Comparison of ENCODE assay signal across 11 cellular contexts in the genomic region with DNA sequence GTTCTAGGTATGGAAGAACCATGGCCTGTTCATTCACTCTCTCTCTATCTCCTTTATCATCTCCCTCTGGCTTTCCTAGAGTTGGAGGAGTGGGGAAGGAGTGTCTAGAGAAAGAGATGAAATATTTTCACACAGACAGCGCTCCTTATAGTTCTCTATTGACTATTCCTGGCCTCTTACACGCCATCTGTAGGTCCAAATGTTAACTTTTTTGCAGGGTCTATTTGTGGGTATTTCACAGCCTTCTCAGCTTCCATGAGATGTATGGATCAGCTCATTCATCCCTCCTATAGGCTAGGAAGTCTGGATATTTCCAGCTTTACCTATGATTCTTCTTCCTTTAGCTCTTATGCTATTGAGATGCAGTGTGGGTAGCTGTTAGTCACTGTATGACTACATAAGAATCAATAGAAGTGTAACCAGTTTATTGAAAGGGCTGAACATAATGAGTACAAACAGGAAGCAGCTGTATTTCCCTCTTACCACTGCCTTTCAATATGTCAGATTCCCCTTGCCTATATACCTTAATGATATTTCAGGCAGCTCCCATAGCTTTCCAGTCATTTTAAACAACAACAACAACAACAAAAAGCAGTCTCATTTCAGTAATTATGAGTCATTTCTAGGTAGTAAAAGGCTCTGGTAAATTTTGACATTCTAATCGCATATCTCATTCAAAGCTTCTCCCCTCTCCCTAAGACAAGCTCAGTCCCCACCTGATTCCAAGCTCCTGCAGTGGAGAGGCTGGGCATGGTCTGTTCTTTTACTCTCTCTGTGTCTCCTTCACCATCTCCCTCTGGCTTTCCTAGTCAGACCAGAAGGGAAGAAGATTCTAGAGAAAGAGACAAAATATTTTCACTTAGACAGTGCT.
A peak's percentile ranks its signal among the peaks of the same experiment; 100 is the strongest.
DNase-seq lines count a peak whose midpoint lies in the region; ATAC-seq and TF ChIP-seq lines count a peak whose summit lies in the region.
"Had no signal": no experiment of that assay in that cellular context is flagged by ENCODE, and none has a peak within 500 bp of the region (broad histone marks: within the 10 kb centered on the region; RNA-seq: fewer than 3 reads in every experiment).

No MANE protein-coding gene starts in this region.

- CTCF ChIA-PET in A673 (lab: Charles Lee): interaction anchor here (0.6 to 1.0 kb wide), 2 partner anchors 48 to 922 kb away, joined by 4 read pairs; no protein-coding TSS in a partner anchor

- H3K27ac ChIP-seq in A673 (ENCODE audit: low read depth, low read length, poor library complexity, severe bottlenecking): no peak overlapping the region
- H3K27ac ChIP-seq in heart right ventricle: no peak overlapping the region
- H3K27ac ChIP-seq: BLaER1, brain microvascular endothelial cell, neutrophil had no signal

- WGBS in heart right ventricle, 2 donors: 94 to 95% methylated on average over 3 of the region's 3 CpGs

- POLR2A ChIA-PET in A673 (lab: Charles Lee; ENCODE audit: low non-redundant PET): no interaction called here

- H3K9me3 Mint-ChIP-seq in immature natural killer cell: no peaks in the 10 kb centered on the region

- no peak for TF ChIP-seq POLR2A in GM18505 (IDR thresholded peaks at IDR 0.05; ENCODE audit: borderline replicate concordance, extremely low read depth, insufficient read depth, insufficient read length)

- H3K4me1 ChIP-seq in A673 (ENCODE audit: insufficient read depth, low read length, poor library complexity, severe bottlenecking): peaks cover 24% of the 10 kb centered on the region
- H3K4me1 ChIP-seq in heart right ventricle: peaks cover 0 to 8% (median 0%) of the 10 kb centered on the region in 9 donors
- H3K4me1 ChIP-seq: BLaER1 had no signal

- H3K4me3 Mint-ChIP-seq in immature natural killer cell: no peak overlapping the region

- H3K4me3 ChIP-seq in A673 (ENCODE audit: low read depth, low read length, poor library complexity, severe bottlenecking) (no peak overlapping the region), heart right ventricle (no peak overlapping the region)
- H3K4me3 ChIP-seq: BLaER1 had no signal

- no TSS peak for BruUV-seq in A673 (replicated peaks; lab: Mats Ljungman, UMichigan)

- H3K27ac Mint-ChIP-seq in immature natural killer cell: no peak overlapping the region

- intact Hi-C loops in A673 (cut with micrococcal nuclease; ENCODE audit: unreplicated experiment): loop anchor here (10.0 kb wide), 2 partner anchors 255 to 305 kb away; no protein-coding TSS in a partner anchor
- intact Hi-C loops in heart right ventricle (cut with DNase I): no loop called here

- DNase-seq in A673 (ENCODE audit: low spot score) (peak; percentile 19), OCI-M1 (lab: John Stamatoyannopoulos, UW) (peak; percentile 35), NCI-H128 (lab: John Stamatoyannopoulos, UW; ENCODE audit: unreplicated experiment) (no peak), heart right ventricle (no peak), kidney glomerular epithelial cell (lab: John Stamatoyannopoulos, UW) (no peak), immature natural killer cell (no peak)
- DNase-seq: brain microvascular endothelial cell had no signal

- H3K27me3 ChIP-seq in A673 (replicated peaks; ENCODE audit: insufficient read depth, low read depth, low read length, poor library complexity) (peaks cover 73% of the 10 kb centered on the region), heart right ventricle (no peaks in the 10 kb centered on the region)
- H3K27me3 ChIP-seq: BLaER1, brain microvascular endothelial cell, neutrophil had no signal

- peak; percentile 56 for ATAC-seq in GM18505 (IDR thresholded peaks at IDR 0.05; ENCODE audit: unreplicated experiment)
- ATAC-seq in HG02973 (IDR thresholded peaks at IDR 0.05; ENCODE audit: unreplicated experiment): peak; percentile 58
- no peak for ATAC-seq in heart right ventricle

- TF ChIP-seq CTCF in A673 (conservative IDR thresholded peaks at IDR 0.05; ENCODE audit: low read depth, low read length) (peak; percentile 31; the same call in 1 of the 2 replicates), heart right ventricle (IDR thresholded peaks at IDR 0.05) (no peak)

- peaks cover 0 to 8% (median 3%) of the 10 kb centered on the region in 3 donors for H3K27me3 Mint-ChIP-seq in immature natural killer cell (ENCODE audit: low read depth in 3 of 3)

- no peaks in the 10 kb centered on the region for H3K36me3 ChIP-seq in A673 (ENCODE audit: insufficient read depth, low read length, poor library complexity, severe bottlenecking)
- no peaks in the 10 kb centered on the region for H3K36me3 ChIP-seq in heart right ventricle
- H3K36me3 ChIP-seq: BLaER1, brain microvascular endothelial cell, neutrophil had no signal

- no peaks in the 10 kb centered on the region for H3K9me3 ChIP-seq in A673 (ENCODE audit: low read depth, low read length, poor library complexity, severe bottlenecking)
- no peaks in the 10 kb centered on the region for H3K9me3 ChIP-seq in heart right ventricle
- H3K9me3 ChIP-seq: BLaER1, neutrophil had no signal

- no peaks in the 10 kb centered on the region for H3K4me1 Mint-ChIP-seq in immature natural killer cell

- no peaks in the 10 kb centered on the region for H3K36me3 Mint-ChIP-seq in immature natural killer cell

Comparison
In these comparisons a context has a peak if more than half of its experiments do, and no peak if none do; other contexts are left out.
1. DNase-seq: peak in A673 (single experiment) and OCI-M1 (single experiment); none in NCI-H128 (single experiment), heart right ventricle (0 of 2), kidney glomerular epithelial cell (single experiment) and immature natural killer cell (0 of 3).
2. ATAC-seq: peak in GM18505 (single experiment) and HG02973 (single experiment); none in heart right ventricle (0 of 8).